In the genomic region with DNA sequence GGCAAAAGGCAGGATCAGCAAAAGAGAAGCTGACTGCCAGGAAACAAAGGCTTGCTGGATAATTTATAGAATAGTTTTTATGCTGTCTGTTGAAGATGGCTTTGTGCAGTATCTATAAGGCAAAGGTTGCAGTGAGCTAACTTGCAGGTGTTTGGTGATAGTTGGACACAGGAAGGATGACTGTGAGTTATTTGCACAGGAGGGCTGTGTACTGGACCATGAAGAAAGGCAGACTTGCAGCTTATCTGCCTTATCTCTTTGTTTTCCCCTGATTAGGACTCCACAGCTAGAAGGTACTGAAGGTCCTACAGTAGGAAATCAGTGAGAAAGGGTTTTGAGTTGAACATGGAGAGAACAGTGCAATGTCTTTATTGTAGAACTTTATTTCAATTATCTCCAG, we compare ENCODE assay signal across 10 cellular contexts. TPM values are rescaled to one million over a fixed set of nuclear protein-coding genes. Genes with fewer than 3 reads are reported as not detected.
DNase-seq lines count a peak whose midpoint lies in the region; ATAC-seq lines count a peak whose summit lies in the region.
"Had no signal": no experiment of that assay in that cellular context is flagged by ENCODE, and none has a peak within 500 bp of the region (broad histone marks: within the 10 kb centered on the region; RNA-seq: fewer than 3 reads in every experiment).

No MANE protein-coding gene starts in this region.

- no peaks in the 10 kb centered on the region for H3K36me3 Mint-ChIP-seq in activated CD4-positive, alpha-beta memory T cell treated with anti-CD3 and anti-CD28 coated beads for 36 hours
- peaks cover 0 to 3% (median 0%) of the 10 kb centered on the region in 5 donors for H3K36me3 Mint-ChIP-seq in naive thymus-derived CD4-positive, alpha-beta T cell

- H3K4me2 ChIP-seq in GM23248 (ENCODE audit: unreplicated experiment), result no peak overlapping the region

- ATAC-seq in naive thymus-derived CD4-positive, alpha-beta T cell, result no peak
- ATAC-seq in HG03280 (IDR thresholded peaks at IDR 0.05; ENCODE audit: unreplicated experiment), result no peak

- POLR2A ChIA-PET in activated CD4-positive, alpha-beta memory T cell treated with anti-CD3 and anti-CD28 coated beads for 36 hours (lab: Charles Lee), result no interaction called here
- POLR2A ChIA-PET in naive thymus-derived CD4-positive, alpha-beta T cell (lab: Charles Lee), result interaction anchor here (0.9 to 2.3 kb wide), 6 partner anchors 24 to 48 kb away, joined by 3 to 18 read pairs (median 4); no protein-coding TSS in a partner anchor

- peaks cover 13% of the 10 kb centered on the region for H3K4me1 Mint-ChIP-seq in activated CD4-positive, alpha-beta memory T cell treated with anti-CD3 and anti-CD28 coated beads for 36 hours (ENCODE audit: low read depth)
- peaks cover 10 to 22% (median 15%) of the 10 kb centered on the region in 7 donors for H3K4me1 Mint-ChIP-seq in naive thymus-derived CD4-positive, alpha-beta T cell

- no peaks in the 10 kb centered on the region for H3K9me3 Mint-ChIP-seq in activated CD4-positive, alpha-beta memory T cell treated with anti-CD3 and anti-CD28 coated beads for 36 hours
- H3K9me3 Mint-ChIP-seq in naive thymus-derived CD4-positive, alpha-beta T cell, result peaks cover 0 to 2% (median 0%) of the 10 kb centered on the region in 11 donors

- peak overlapping the region; percentile 27; the same call in 1 of the 2 replicates for H3K4me3 ChIP-seq in GM08714 (ENCODE audit: low read length)
- H3K4me3 ChIP-seq in GM23248, result peak overlapping the region; percentile 60; the same call in 1 of the 2 replicates
- peak overlapping the region; percentile 51 for H3K4me3 ChIP-seq in naive thymus-derived CD4-positive, alpha-beta T cell (ENCODE audit: low read length)

- no peak overlapping the region for H3K9ac ChIP-seq in GM23248

- no peak overlapping the region for H3K27ac ChIP-seq in GM23248
- no peak overlapping the region for H3K27ac ChIP-seq in naive thymus-derived CD4-positive, alpha-beta T cell (ENCODE audit: low read depth, low read length)

- peaks cover 24% of the 10 kb centered on the region for H3K27me3 Mint-ChIP-seq in activated CD4-positive, alpha-beta memory T cell treated with anti-CD3 and anti-CD28 coated beads for 36 hours
- H3K27me3 Mint-ChIP-seq in naive thymus-derived CD4-positive, alpha-beta T cell, result peaks cover 11 to 50% (median 28%) of the 10 kb centered on the region in 5 donors

- H3K36me3 ChIP-seq in GM23248 (ENCODE audit: low read depth), result no peaks in the 10 kb centered on the region
- H3K36me3 ChIP-seq in naive thymus-derived CD4-positive, alpha-beta T cell (ENCODE audit: control insufficient read depth in 2 of 3, insufficient read depth in 3 of 3, low read length in 3 of 3), result no peaks in the 10 kb centered on the region

- no peak overlapping the region for H3K27ac Mint-ChIP-seq in activated CD4-positive, alpha-beta memory T cell treated with anti-CD3 and anti-CD28 coated beads for 36 hours
- H3K27ac Mint-ChIP-seq in naive thymus-derived CD4-positive, alpha-beta T cell, result peak overlapping the region in 2 of 9 donors; percentile 11 to 41

- no peaks in the 10 kb centered on the region for H3F3A ChIP-seq in GM23248 (ENCODE audit: insufficient read depth)

- H3K9me2 ChIP-seq in GM23248 (ENCODE audit: insufficient read depth), result no peaks in the 10 kb centered on the region

- DNase-seq in GM23248 (no peak), HK-2 (ENCODE audit: unreplicated experiment) (no peak), head of caudate nucleus (no peak), NCI-H1694 treated with DMSO at 0.1 percent for 48 hours (lab: John Stamatoyannopoulos, UW) (no peak)
- no peak for DNase-seq in activated CD4-positive, alpha-beta memory T cell treated with anti-CD3 and anti-CD28 coated beads for 36 hours
- DNase-seq in naive thymus-derived CD4-positive, alpha-beta T cell, result peak in 1 of 9 donors; percentile 3
- DNase-seq: KG1 had no signal

- in situ Hi-C loops in GM23248 (cut with MboI), result no loop called here

- H3K4me3 Mint-ChIP-seq in activated CD4-positive, alpha-beta memory T cell treated with anti-CD3 and anti-CD28 coated beads for 36 hours, result peak overlapping the region; percentile 57
- peak overlapping the region; percentile 63 to 87 (median 84) for H3K4me3 Mint-ChIP-seq in naive thymus-derived CD4-positive, alpha-beta T cell

- H2AFZ ChIP-seq in GM23248, result peak overlapping the region; percentile 75

- no peaks in the 10 kb centered on the region for H3K9me3 ChIP-seq in GM23248 (ENCODE audit: low read depth)
- H3K9me3 ChIP-seq in naive thymus-derived CD4-positive, alpha-beta T cell (ENCODE audit: control insufficient read depth in 2 of 3, low read length in 3 of 3), result no peaks in the 10 kb centered on the region

- H4K20me1 ChIP-seq in GM23248 (ENCODE audit: insufficient read depth), result no peaks in the 10 kb centered on the region

- CTCF ChIA-PET in activated CD4-positive, alpha-beta memory T cell treated with anti-CD3 and anti-CD28 coated beads for 36 hours (lab: Charles Lee), result interaction anchor here (1.1 to 1.3 kb wide), 2 partner anchors 82 to 161 kb away, joined by 3 read pairs; no protein-coding TSS in a partner anchor
- CTCF ChIA-PET in naive thymus-derived CD4-positive, alpha-beta T cell (lab: Charles Lee), result interaction anchor here (0.7 to 1.3 kb wide), 2 partner anchors 52 to 162 kb away, joined by 3 read pairs; no protein-coding TSS in a partner anchor

- peaks cover 20% of the 10 kb centered on the region for H3K27me3 ChIP-seq in GM23248 (replicated peaks; ENCODE audit: insufficient read depth)
- peaks cover 13 to 15% of the 10 kb centered on the region in 2 donors for H3K27me3 ChIP-seq in naive thymus-derived CD4-positive, alpha-beta T cell (ENCODE audit: control insufficient read depth in 2 of 2, insufficient read depth in 2 of 2, low read length in 2 of 2)

- intact Hi-C loops in activated CD4-positive, alpha-beta memory T cell treated with anti-CD3 and anti-CD28 coated beads for 36 hours (cut with micrococcal nuclease), result no loop called here
- intact Hi-C loops in naive thymus-derived CD4-positive, alpha-beta T cell (cut with micrococcal nuclease), result no loop called here
- intact Hi-C loops in head of caudate nucleus (cut with DNase I), result no loop called here

- H3K4me1 ChIP-seq in GM23248 (ENCODE audit: insufficient read depth), result no peaks in the 10 kb centered on the region
- peaks cover 10% of the 10 kb centered on the region in 2 donors for H3K4me1 ChIP-seq in naive thymus-derived CD4-positive, alpha-beta T cell (ENCODE audit: control insufficient read depth in 2 of 2, insufficient read depth in 2 of 2, low read length in 2 of 2)

- no peaks in the 10 kb centered on the region for H3K79me2 ChIP-seq in GM23248 (ENCODE audit: insufficient read depth)

RNA-seq across cellular contexts. Expression of gene BTN1A1, which starts 2.1 kb away (rescaled TPM):
- 0.11 TPM in 1 of 2 replicates, not detected in the other for total RNA-seq in GM23248 (2014; rRNA removed; shearing (Covaris generic))
- polyA plus RNA-seq in GM23248 (2016; fragmentation: Nextera tagmentation; extraction: Ambion mirVana), result not detected in 2 replicates
- not detected for total RNA-seq in activated CD4-positive, alpha-beta memory T cell treated with anti-CD3 and anti-CD28 coated beads for 36 hours
- total RNA-seq in naive thymus-derived CD4-positive, alpha-beta T cell, result not detected
- polyA plus RNA-seq in naive thymus-derived CD4-positive, alpha-beta T cell, result not detected
- total RNA-seq: T-helper 2 cell treated with Interferon-gamma antibody and Interleukin-4, amounts not matched to agents 100 ng/mL and 5 ng/mL, for 36 hours had no signal

RNA-seq across cellular contexts. Expression of gene HMGN4, which starts 36.0 kb away (rescaled TPM):
- total RNA-seq in GM23248 (2014; rRNA removed; shearing (Covaris generic)), result 81.6 and 87.2 TPM in 2 replicates
- 67.1 and 70.8 TPM in 2 replicates for polyA plus RNA-seq in GM23248 (2016; fragmentation: Nextera tagmentation; extraction: Ambion mirVana)
- total RNA-seq in activated CD4-positive, alpha-beta memory T cell treated with anti-CD3 and anti-CD28 coated beads for 36 hours, result 10 to 100 TPM; 93.2 to 96.0 TPM
- 10 to 100 TPM; 37.6 to 96.0 (median 81.7) TPM for total RNA-seq in naive thymus-derived CD4-positive, alpha-beta T cell
- 100 to 1,000 TPM; 122 to 154 TPM for polyA plus RNA-seq in naive thymus-derived CD4-positive, alpha-beta T cell

RNA-seq across cellular contexts. Expression of gene BTN2A1, which starts 44.4 kb away (rescaled TPM):
- 9.1 and 15.0 TPM in 2 replicates for total RNA-seq in GM23248 (2014; rRNA removed; shearing (Covaris generic))
- 18.4 and 19.5 TPM in 2 replicates for polyA plus RNA-seq in GM23248 (2016; fragmentation: Nextera tagmentation; extraction: Ambion mirVana)
- 10 to 100 TPM; 17.6 to 19.6 TPM for total RNA-seq in activated CD4-positive, alpha-beta memory T cell treated with anti-CD3 and anti-CD28 coated beads for 36 hours
- 10 to 100 TPM; 29.0 to 54.6 (median 37.2) TPM for total RNA-seq in naive thymus-derived CD4-positive, alpha-beta T cell
- 10 to 100 TPM in 1 of 2 donors, 1 to 10 TPM in 1; 9.7 to 13.1 TPM for polyA plus RNA-seq in naive thymus-derived CD4-positive, alpha-beta T cell
